ENCODE assay signal across 8 cellular contexts in genomic region chr12:53676715-53677611, GRCh38. TPM values are rescaled to one million over a fixed set of nuclear protein-coding genes. Genes with fewer than 3 reads are reported as not detected.
DNase-seq lines count a peak whose midpoint lies in the region; TF ChIP-seq lines count a peak whose summit lies in the region.

No MANE protein-coding gene starts in this region.

- peaks cover 13% of the 10 kb centered on the region for H3K36me3 Mint-ChIP-seq in mesothelial cell of epicardium

- peaks cover 25% of the 10 kb centered on the region for H3K27me3 ChIP-seq in HL-60 (ENCODE audit: insufficient read depth, poor library complexity, severe bottlenecking)

- TF ChIP-seq CTCF in HL-60 (IDR thresholded peaks at IDR 0.05; ENCODE audit: insufficient read depth, low read length) (no peak), epithelial cell of proximal tubule (conservative IDR thresholded peaks at IDR 0.05; ENCODE audit: low read depth, low read length) (no peak), mesothelial cell of epicardium (IDR thresholded peaks at IDR 0.05; ENCODE audit: unreplicated experiment) (no peak)

- H3K27ac ChIP-seq in HL-60 (replicated peaks) (peak overlapping the region; percentile 12; the same call in 1 of the 2 replicates), substantia nigra (ENCODE audit: low read depth, low read length, poor library complexity, severe bottlenecking) (peak overlapping the region; percentile 99)

- DNase-seq in AG08395 (ENCODE audit: low spot score): peak; percentile 25
- DNase-seq in HL-60 (ENCODE audit: low read depth in 1 of 2, low spot score in 1 of 2): no peak
- peak; percentile 78 for DNase-seq in activated CD8-positive, alpha-beta memory T cell treated with anti-CD3 and anti-CD28 coated beads for 24 hours
- DNase-seq in epithelial cell of proximal tubule (ENCODE audit: low read depth): no peak
- DNase-seq in mesothelial cell of epicardium (ENCODE audit: low spot score in 2 of 2, unreplicated experiment in 2 of 2): peak in 1 of 2 experiments; percentile 55
- DNase-seq in substantia nigra (lab: John Stamatoyannopoulos, UW): peak in 39 of 49 donors; percentile 30 to 84 (median 59)
- DNase-seq in NCI-H1048 (lab: John Stamatoyannopoulos, UW): no peak
- DNase-seq in NCI-H2196 (lab: John Stamatoyannopoulos, UW; ENCODE audit: unreplicated experiment): no peak

- H3K27me3 Mint-ChIP-seq in mesothelial cell of epicardium (ENCODE audit: low read depth): no peaks in the 10 kb centered on the region

- peaks cover 1% of the 10 kb centered on the region for H3K9me3 Mint-ChIP-seq in mesothelial cell of epicardium

- H3K4me3 Mint-ChIP-seq in mesothelial cell of epicardium: peak overlapping the region; percentile 95

- peak overlapping the region; percentile 99 for H3K27ac Mint-ChIP-seq in mesothelial cell of epicardium

- H3K4me3 ChIP-seq in HL-60 (replicated peaks; ENCODE audit: insufficient read depth, low read length) (peak overlapping the region; percentile 33), epithelial cell of proximal tubule (ENCODE audit: low read depth, low read length) (peak overlapping the region; percentile 100)

- H3K4me1 Mint-ChIP-seq in mesothelial cell of epicardium: peaks cover 40% of the 10 kb centered on the region

RNA-seq across cellular contexts. Expression of gene ATP5MC2, which starts 1.1 kb away (rescaled TPM):
- total RNA-seq in epithelial cell of proximal tubule (311 and 313 TPM in 2 replicates), mesothelial cell of epicardium (356 to 359 TPM (median 356 TPM) in 3 replicates)

RNA-seq across cellular contexts. Expression of gene CALCOCO1, which starts 50.3 kb away (rescaled TPM):
- total RNA-seq in epithelial cell of proximal tubule (16.8 and 41.2 TPM in 2 replicates), mesothelial cell of epicardium (124 to 130 TPM (median 124 TPM) in 3 replicates)

RNA-seq across cellular contexts. Expression of gene ATF7, which starts 50.8 kb away (rescaled TPM):
- total RNA-seq in epithelial cell of proximal tubule (8.8 and 9.2 TPM in 2 replicates), mesothelial cell of epicardium (35.4 to 38.6 TPM (median 36.3 TPM) in 3 replicates)

Comparison
In these comparisons a context has a peak if more than half of its experiments do, and no peak if none do; other contexts are left out.
1. DNase-seq: peak in AG08395 (single experiment), activated CD8-positive, alpha-beta memory T cell treated with anti-CD3 and anti-CD28 coated beads for 24 hours (single experiment) and substantia nigra (39 of 49); none in HL-60 (0 of 2), epithelial cell of proximal tubule (single experiment), NCI-H1048 (single experiment) and NCI-H2196 (single experiment).